16 cellular contexts compared by ENCODE assay signal in the genomic region with DNA sequence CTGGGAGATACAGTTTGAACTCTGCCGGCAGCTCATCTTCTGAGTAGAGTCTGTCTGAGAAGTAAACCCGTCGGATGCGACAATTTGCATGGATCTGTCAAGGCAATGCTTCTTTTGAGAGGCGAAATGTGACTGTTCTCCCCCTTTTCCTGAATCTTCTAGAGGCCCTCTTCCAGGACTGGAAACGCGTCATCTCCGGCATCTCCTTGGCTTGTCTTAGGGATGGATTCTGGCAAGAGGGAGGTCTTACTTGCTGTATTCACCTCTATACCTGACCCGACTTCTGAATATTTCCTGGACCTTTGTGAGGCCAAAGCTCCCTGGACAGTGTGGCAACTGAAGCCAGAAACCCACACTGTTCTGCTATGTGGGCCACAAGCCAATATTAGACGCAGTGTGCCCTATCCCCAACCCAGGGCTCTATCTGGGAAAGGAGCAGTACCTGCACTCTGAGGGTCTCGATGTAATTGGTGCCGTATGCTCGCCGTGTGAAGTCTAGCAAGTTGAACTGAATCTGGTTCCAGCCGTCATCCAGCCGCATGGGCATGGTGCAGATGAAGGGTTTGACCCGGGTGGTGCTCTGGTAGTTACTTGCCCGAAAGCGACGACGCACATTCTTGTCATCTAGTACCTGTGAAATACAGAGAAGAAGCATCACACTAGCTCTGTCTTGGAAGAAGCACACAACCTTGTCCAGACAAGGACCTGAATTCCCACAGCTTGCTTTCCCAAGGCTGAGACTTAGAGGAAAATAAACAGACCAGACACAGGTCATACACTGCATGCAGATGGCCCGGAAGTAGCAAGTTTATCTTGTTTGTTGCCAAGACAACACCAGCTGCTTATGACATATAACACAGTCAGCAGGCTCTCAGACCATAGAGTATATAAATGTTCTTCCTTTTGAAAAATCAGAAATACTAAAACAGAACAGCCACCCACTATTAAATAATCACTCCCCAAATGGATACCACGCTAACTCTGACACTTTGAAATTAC. TPM values are rescaled to one million over a fixed set of nuclear protein-coding genes. Genes with fewer than 3 reads are reported as not detected.
A peak's percentile ranks its signal among the peaks of the same experiment; 100 is the strongest.
DNase-seq lines count a peak whose midpoint lies in the region; ATAC-seq, FAIRE-seq and TF ChIP-seq lines count a peak whose summit lies in the region.
"Had no signal": no experiment of that assay in that cellular context is flagged by ENCODE, and none has a peak within 500 bp of the region (broad histone marks: within the 10 kb centered on the region; RNA-seq: fewer than 3 reads in every experiment).

No MANE protein-coding gene starts in this region.

- peaks cover 8 to 38% (median 24%) of the 10 kb centered on the region in 5 donors for H3K4me1 ChIP-seq in subcutaneous abdominal adipose tissue (ENCODE audit: control insufficient read depth in 5 of 5, insufficient read depth in 5 of 5, low read length in 5 of 5)

- peak; percentile 2 for DNase-seq in NCI-H1694 treated with DMSO at 0.1 percent for 48 hours (lab: John Stamatoyannopoulos, UW)
- no peak for DNase-seq in NCI-H1694 (lab: John Stamatoyannopoulos, UW)
- DNase-seq in cardiac fibroblast (ENCODE audit: low read depth in 2 of 2): peak; percentile 52 to 68
- DNase-seq in left colon: peak in 1 of 2 donors; percentile 12
- no peak for DNase-seq in GM19239 (ENCODE audit: insufficient read length, low spot score)
- DNase-seq: activated CD8-positive, alpha-beta T cell treated with anti-CD3 and anti-CD28 coated beads for 36 hours; DND-41; erythroblast; GOT3; NCI-H1930; NCI-H510A had no signal

- ATAC-seq in left colon (peak; percentile 55), GM19455 (IDR thresholded peaks at IDR 0.05; ENCODE audit: unreplicated experiment) (no peak), GM21825 (IDR thresholded peaks at IDR 0.05; ENCODE audit: unreplicated experiment) (no peak)
- ATAC-seq: activated CD8-positive, alpha-beta T cell treated with anti-CD3 and anti-CD28 coated beads for 36 hours had no signal

- H3K9me3 ChIP-seq in subcutaneous abdominal adipose tissue (ENCODE audit: control insufficient read depth in 5 of 5, low read length in 5 of 5): no peaks in the 10 kb centered on the region
- H3K9me3 ChIP-seq: adrenal gland had no signal

- peaks cover 15 to 46% (median 37%) of the 10 kb centered on the region in 5 donors for H3K36me3 ChIP-seq in subcutaneous abdominal adipose tissue (ENCODE audit: control insufficient read depth in 5 of 5, insufficient read depth in 5 of 5, low read length in 5 of 5)

- FAIRE-seq in GM19239 (lab: Jason Lieb, UNC): no peak

- peak overlapping the region; percentile 84 for H3K27ac ChIP-seq in subcutaneous abdominal adipose tissue (ENCODE audit: low read depth, low read length)
- H3K27ac ChIP-seq: 22Rv1 had no signal

- H3K9ac ChIP-seq in subcutaneous abdominal adipose tissue (ENCODE audit: low read length in 5 of 5): peak overlapping the region in 1 of 5 donors; percentile 31

- no peak overlapping the region for H3K4me3 ChIP-seq in cardiac fibroblast (replicated peaks in 1 of 2; ENCODE audit: low read depth in 2 of 2, low read length in 2 of 2)
- H3K4me3 ChIP-seq in subcutaneous abdominal adipose tissue (ENCODE audit: low read depth in 1 of 5, low read length in 5 of 5): peak overlapping the region in 3 of 5 donors; percentile 12 to 42 (median 36)
- H3K4me3 ChIP-seq: adrenal gland had no signal

- H3K27me3 ChIP-seq in subcutaneous abdominal adipose tissue (ENCODE audit: control insufficient read depth in 5 of 5, insufficient read depth in 4 of 5, low read length in 5 of 5): no peaks in the 10 kb centered on the region
- H3K27me3 ChIP-seq: adrenal gland had no signal

- intact Hi-C loops in left colon (cut with DNase I, micrococcal nuclease): no loop called here

- no peak for TF ChIP-seq CTCF in cardiac fibroblast (IDR thresholded peaks at IDR 0.05; ENCODE audit: low read depth, low read length)

RNA-seq across cellular contexts. Expression of gene CFAP20, which starts 14.1 kb away (rescaled TPM):
- 10 to 100 TPM; 18.1 to 20.9 TPM for total RNA-seq in left colon

Comparison
In these comparisons a context has a peak if more than half of its experiments do, and no peak if none do; other contexts are left out.
1. DNase-seq: peak in NCI-H1694 treated with DMSO at 0.1 percent for 48 hours (single experiment) and cardiac fibroblast (2 of 2); none in NCI-H1694 (single experiment) and GM19239 (single experiment).
2. H3K4me3 ChIP-seq: peak in subcutaneous abdominal adipose tissue (3 of 5); none in cardiac fibroblast (0 of 2).